In genomic region chr1:5770981-5771765, GRCh38 we compare ENCODE assay signal across 12 cellular contexts.
A peak's percentile ranks its signal among the peaks of the same experiment; 100 is the strongest.
DNase-seq lines count a peak whose midpoint lies in the region; ATAC-seq, FAIRE-seq and TF ChIP-seq lines count a peak whose summit lies in the region.
"Had no signal": no experiment of that assay in that cellular context is flagged by ENCODE, and none has a peak within 500 bp of the region (broad histone marks: within the 10 kb centered on the region; RNA-seq: fewer than 3 reads in every experiment).

No MANE protein-coding gene starts in this region.

- no peaks in the 10 kb centered on the region for H3K27me3 ChIP-seq in pancreas

- no peak for TF ChIP-seq CTCF in pancreas (IDR thresholded peaks at IDR 0.05)

- no peaks in the 10 kb centered on the region for H3K9me3 ChIP-seq in pancreas

- no peak for TF ChIP-seq POLR2A in GM12891 (IDR thresholded peaks at IDR 0.05; ENCODE audit: low read depth, low read length)

- no peaks in the 10 kb centered on the region for H3K9me3 Mint-ChIP-seq in dendritic cell treated with granulocyte-macrophage colony-stimulating factor and Interleukin-4, amounts not matched to agents 40 ng/mL and 50 ng/mL, for 4 days
- H3K9me3 Mint-ChIP-seq: activated naive CD4-positive, alpha-beta T cell treated with anti-CD3 and anti-CD28 coated beads, Interleukin-2, amount 50 U/mL, for 72 hours; memory B cell had no signal

- H3K4me3 Mint-ChIP-seq in dendritic cell treated with granulocyte-macrophage colony-stimulating factor and Interleukin-4, amounts not matched to agents 40 ng/mL and 50 ng/mL, for 4 days, result peak overlapping the region; percentile 54
- H3K4me3 Mint-ChIP-seq: memory B cell had no signal

- H3K4me3 ChIP-seq in pancreas, result no peak overlapping the region

- no peaks in the 10 kb centered on the region for H3K36me3 ChIP-seq in pancreas

- peaks cover 3% of the 10 kb centered on the region for H3K27me3 Mint-ChIP-seq in dendritic cell treated with granulocyte-macrophage colony-stimulating factor and Interleukin-4, amounts not matched to agents 40 ng/mL and 50 ng/mL, for 4 days

- H3K4me1 Mint-ChIP-seq in dendritic cell treated with granulocyte-macrophage colony-stimulating factor and Interleukin-4, amounts not matched to agents 40 ng/mL and 50 ng/mL, for 4 days (ENCODE audit: low read depth), result peaks cover 9% of the 10 kb centered on the region

- 13 to 19% methylated on average over 23 of the region's 23 CpGs for WGBS in pancreas, 2 donors

- no peak overlapping the region for H3K27ac Mint-ChIP-seq in dendritic cell treated with granulocyte-macrophage colony-stimulating factor and Interleukin-4, amounts not matched to agents 40 ng/mL and 50 ng/mL, for 4 days
- H3K27ac Mint-ChIP-seq: activated naive CD4-positive, alpha-beta T cell treated with anti-CD3 and anti-CD28 coated beads, Interleukin-2, amount 50 U/mL, for 72 hours; memory B cell had no signal

- H3K36me3 Mint-ChIP-seq in dendritic cell treated with granulocyte-macrophage colony-stimulating factor and Interleukin-4, amounts not matched to agents 40 ng/mL and 50 ng/mL, for 4 days (ENCODE audit: low read depth), result no peaks in the 10 kb centered on the region
- H3K36me3 Mint-ChIP-seq: activated naive CD4-positive, alpha-beta T cell treated with anti-CD3 and anti-CD28 coated beads, Interleukin-2, amount 50 U/mL, for 72 hours; memory B cell had no signal

- no peaks in the 10 kb centered on the region for H3K4me1 ChIP-seq in pancreas

- no peak overlapping the region for H3K27ac ChIP-seq in pancreas

- DNase-seq in GM12891 (ENCODE audit: insufficient read length, low spot score) (no peak), NCI-H524 (lab: John Stamatoyannopoulos, UW) (peak; percentile 85 to 98), pancreas (peak in 1 of 6 donors; percentile 56), A172 (ENCODE audit: low spot score) (no peak), NCI-H1092 (lab: John Stamatoyannopoulos, UW) (no peak), foreskin melanocyte (no peak)
- no peak for DNase-seq in activated CD8-positive, alpha-beta memory T cell treated with anti-CD3 and anti-CD28 coated beads, Interleukin-2, amount 50 U/mL, for 48 hours
- DNase-seq: NCI-H1930, trophoblast cell had no signal

- intact Hi-C loops in dendritic cell treated with granulocyte-macrophage colony-stimulating factor and Interleukin-4, amounts not matched to agents 40 ng/mL and 50 ng/mL, for 4 days (cut with micrococcal nuclease), result no loop called here
- intact Hi-C loops in pancreas (cut with DNase I), result no loop called here

- FAIRE-seq in GM12891 (lab: Jason Lieb, UNC), result no peak
- no peak for FAIRE-seq in pancreas (lab: Jason Lieb, UNC)

- peak in 3 of 4 donors; percentile 18 to 37 (median 26) for ATAC-seq in pancreas
- ATAC-seq: activated naive CD4-positive, alpha-beta T cell treated with anti-CD3 and anti-CD28 coated beads, Interleukin-2, amount 50 U/mL, for 72 hours had no signal

TF ChIP-seq in GM12891, 5 proteins besides CTCF, POLR2A, EP300 and RAD21:
- TF ChIP-seq SPI1 (IDR thresholded peaks at IDR 0.05; ENCODE audit: low read depth, low read length) (0 out of 2 replicates have a peak, but pooled peaks have one; percentile 13), PAX5 (IDR thresholded peaks at IDR 0.05; ENCODE audit: insufficient read depth, low read length, severe bottlenecking) (no peak)

Comparison
In these comparisons a context has a peak if more than half of its experiments do, and no peak if none do; other contexts are left out.
1. DNase-seq: peak in NCI-H524 (2 of 2); none in GM12891 (single experiment), A172 (single experiment), activated CD8-positive, alpha-beta memory T cell treated with anti-CD3 and anti-CD28 coated beads, Interleukin-2, amount 50 U/mL, for 48 hours (single experiment), NCI-H1092 (single experiment) and foreskin melanocyte (single experiment).